Comparison of ENCODE assay signal across 10 cellular contexts in the genomic region with DNA sequence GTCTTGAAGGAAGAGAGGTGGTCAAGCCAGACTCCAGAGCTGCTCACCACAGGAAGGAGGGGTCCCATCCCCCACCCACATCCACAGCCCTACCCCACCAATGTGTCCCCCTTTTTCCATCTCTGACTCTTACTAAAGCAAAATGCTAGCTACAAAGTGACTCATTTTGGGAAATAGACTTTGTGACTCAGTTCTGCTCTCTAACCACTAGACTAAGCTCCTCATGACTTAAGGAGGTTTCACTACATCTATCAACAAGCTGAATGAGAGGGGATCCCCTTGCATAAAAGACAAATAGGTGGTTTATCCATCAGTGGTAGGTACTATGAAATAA. TPM values are rescaled to one million over a fixed set of nuclear protein-coding genes. Genes with fewer than 3 reads are reported as not detected.
DNase-seq lines count a peak whose midpoint lies in the region; ATAC-seq, FAIRE-seq and TF ChIP-seq lines count a peak whose summit lies in the region.
"Had no signal": no experiment of that assay in that cellular context is flagged by ENCODE, and none has a peak within 500 bp of the region (broad histone marks: within the 10 kb centered on the region; RNA-seq: fewer than 3 reads in every experiment).

No MANE protein-coding gene starts in this region.

- no peak overlapping the region for H3K27ac Mint-ChIP-seq in activated naive CD4-positive, alpha-beta T cell treated with anti-CD3 and anti-CD28 coated beads, Interleukin-2, amount 10 ng/mL, durations not matched to agents 7 days and 5 days

- TF ChIP-seq CTCF in RWPE1 (conservative IDR thresholded peaks at IDR 0.05; ENCODE audit: low read depth) (no peak), kidney (IDR thresholded peaks at IDR 0.05; ENCODE audit: borderline replicate concordance, extremely low read depth, insufficient read depth) (no peak)

- ATAC-seq in HG02870 (IDR thresholded peaks at IDR 0.05; ENCODE audit: unreplicated experiment) = peak; percentile 99

- no peak overlapping the region for H3K9ac ChIP-seq in kidney (ENCODE audit: low read length in 2 of 2)
- H3K9ac ChIP-seq: BLaER1 had no signal

- H3K4me3 ChIP-seq in kidney (ENCODE audit: low read length in 2 of 2) = no peak overlapping the region
- H3K4me3 ChIP-seq: BLaER1, skin epidermis had no signal

- no peaks in the 10 kb centered on the region for H3K9me3 Mint-ChIP-seq in activated naive CD4-positive, alpha-beta T cell treated with anti-CD3 and anti-CD28 coated beads, Interleukin-2, amount 10 ng/mL, durations not matched to agents 7 days and 5 days

- H3K36me3 Mint-ChIP-seq in activated naive CD4-positive, alpha-beta T cell treated with anti-CD3 and anti-CD28 coated beads, Interleukin-2, amount 10 ng/mL, durations not matched to agents 7 days and 5 days = no peaks in the 10 kb centered on the region

- H3K36me3 ChIP-seq in kidney (ENCODE audit: control insufficient read depth in 1 of 2, insufficient read depth in 2 of 2, low read length in 2 of 2) = no peaks in the 10 kb centered on the region
- H3K36me3 ChIP-seq: BLaER1 had no signal

- H3K27ac ChIP-seq in RWPE1 (peak overlapping the region; percentile 84), kidney (ENCODE audit: low read depth in 2 of 2, low read length in 2 of 2) (no peak overlapping the region)
- H3K27ac ChIP-seq: BLaER1 had no signal

- H3K4me1 ChIP-seq in kidney (ENCODE audit: control insufficient read depth in 1 of 2, insufficient read depth in 1 of 2, low read depth in 1 of 2, low read length in 2 of 2) = no peaks in the 10 kb centered on the region

- peaks cover 4% of the 10 kb centered on the region for H3K4me1 Mint-ChIP-seq in activated naive CD4-positive, alpha-beta T cell treated with anti-CD3 and anti-CD28 coated beads, Interleukin-2, amount 10 ng/mL, durations not matched to agents 7 days and 5 days

- H3K4me3 Mint-ChIP-seq in activated naive CD4-positive, alpha-beta T cell treated with anti-CD3 and anti-CD28 coated beads, Interleukin-2, amount 10 ng/mL, durations not matched to agents 7 days and 5 days = no peak overlapping the region

- DNase-seq in activated naive CD4-positive, alpha-beta T cell treated with Interleukin-2 at 50 U/mL for 16 hours = peak; percentile 42
- no peak for DNase-seq in activated naive CD4-positive, alpha-beta T cell treated with anti-CD3 and anti-CD28 coated beads, Interleukin-2, amount 10 ng/mL, durations not matched to agents 7 days and 5 days
- DNase-seq in RWPE1 (ENCODE audit: low spot score) (peak; percentile 42), kidney (no peak), cortex of kidney (lab: John Stamatoyannopoulos, UW) (no peak)
- DNase-seq in stimulated activated CD8-positive, alpha-beta memory T cell treated with anti-CD3 and anti-CD28 coated beads, Interleukin-7, amount 100 ng/mL, for 48 hours (ENCODE audit: extremely low read depth in 1 of 2, low read depth in 1 of 2) = peak; percentile 42 to 53
- no peak for DNase-seq in stimulated activated naive CD4-positive, alpha-beta T cell (lab: John Stamatoyannopoulos, UW)

- POLR2A ChIA-PET in RWPE1 (lab: Yijun Ruan, JAX; ENCODE audit: low non-redundant PET) = no interaction called here

- no peak for FAIRE-seq in kidney (lab: Jason Lieb, UNC)

- peaks cover 21% of the 10 kb centered on the region for H3K27me3 Mint-ChIP-seq in activated naive CD4-positive, alpha-beta T cell treated with anti-CD3 and anti-CD28 coated beads, Interleukin-2, amount 10 ng/mL, durations not matched to agents 7 days and 5 days

- no peaks in the 10 kb centered on the region for H3K9me3 ChIP-seq in kidney (ENCODE audit: control insufficient read depth in 1 of 2, low read length in 2 of 2)
- H3K9me3 ChIP-seq: BLaER1 had no signal

- intact Hi-C loops in kidney (cut with DNase I) = no loop called here

- CTCF ChIA-PET in activated naive CD4-positive, alpha-beta T cell treated with anti-CD3 and anti-CD28 coated beads, Interleukin-2, amount 10 ng/mL, durations not matched to agents 7 days and 5 days (lab: Charles Lee) = interaction anchor here (0.8 to 1.5 kb wide), 4 partner anchors 20 to 50 kb away, joined by 3 to 4 read pairs (median 4); no protein-coding TSS in a partner anchor
- CTCF ChIA-PET in RWPE1 (lab: Yijun Ruan, JAX) = interaction anchor here (0.6 to 1.4 kb wide), 3 partner anchors 10 to 243 kb away, joined by 3 read pairs; no protein-coding TSS in a partner anchor

RNA-seq across cellular contexts. Expression of a gene that starts 35.1 kb away (rescaled TPM):
- 5.0 TPM for total RNA-seq in kidney
- 0.92 TPM for polyA plus RNA-seq in kidney (ENCODE audit: insufficient read depth, low read depth, low replicate concordance)

Comparison
In these comparisons a context has a peak if more than half of its experiments do, and no peak if none do; other contexts are left out.
1. DNase-seq: peak in activated naive CD4-positive, alpha-beta T cell treated with Interleukin-2 at 50 U/mL for 16 hours (single experiment), RWPE1 (single experiment) and stimulated activated CD8-positive, alpha-beta memory T cell treated with anti-CD3 and anti-CD28 coated beads, Interleukin-7, amount 100 ng/mL, for 48 hours (2 of 2); none in activated naive CD4-positive, alpha-beta T cell treated with anti-CD3 and anti-CD28 coated beads, Interleukin-2, amount 10 ng/mL, durations not matched to agents 7 days and 5 days (single experiment), kidney (single experiment), cortex of kidney (single experiment) and stimulated activated naive CD4-positive, alpha-beta T cell (0 of 6).